11 cellular contexts compared by ENCODE assay signal in the genomic region with DNA sequence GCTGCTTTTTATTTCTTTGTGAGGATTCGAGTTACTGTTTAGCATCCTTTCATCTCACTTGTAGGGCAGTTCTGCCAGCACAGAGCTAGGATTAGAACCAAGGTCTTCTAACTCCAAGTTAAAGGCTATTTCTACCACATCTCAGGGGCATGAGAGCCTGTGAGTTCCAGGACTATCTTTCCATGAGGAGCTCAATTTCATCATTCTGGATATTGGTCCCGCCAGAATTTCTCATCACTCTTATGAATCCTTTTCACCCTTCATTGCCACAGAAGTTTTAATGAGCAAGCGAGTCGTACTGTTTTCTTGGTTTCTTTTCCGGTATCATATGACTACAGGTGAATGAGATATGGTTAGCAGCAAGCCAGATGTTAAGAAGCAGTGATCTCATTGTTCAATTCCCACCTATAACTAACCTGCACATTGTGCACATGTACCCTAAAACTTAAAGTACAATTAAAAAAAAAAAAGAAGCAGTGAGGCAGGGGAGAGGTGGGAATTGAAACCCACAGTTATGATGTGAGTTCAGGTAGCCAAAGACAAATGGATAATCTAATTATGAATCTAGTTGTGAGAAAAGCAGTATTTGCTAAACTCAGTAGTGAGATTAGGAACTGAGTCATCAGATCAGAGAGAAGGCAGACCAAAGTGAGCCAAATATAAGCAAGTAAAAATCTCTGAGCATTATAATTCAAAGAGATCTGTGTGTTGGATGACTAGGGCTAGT.
DNase-seq lines count a peak whose midpoint lies in the region; ATAC-seq and TF ChIP-seq lines count a peak whose summit lies in the region.
"Had no signal": no experiment of that assay in that cellular context is flagged by ENCODE, and none has a peak within 500 bp of the region (broad histone marks: within the 10 kb centered on the region; RNA-seq: fewer than 3 reads in every experiment).

No MANE protein-coding gene starts in this region.

- no peak for TF ChIP-seq POLR2A in esophagus squamous epithelium (IDR thresholded peaks at IDR 0.05)

- WGBS in esophagus squamous epithelium, 2 donors = 72 to 82% methylated on average over 5 of the region's 5 CpGs

- DNase-seq in GM10248 (ENCODE audit: extremely low spot score) (peak; percentile 40), NCI-H1417 treated with DMSO at 0.1 percent for 48 hours (lab: John Stamatoyannopoulos, UW) (no peak), NCI-H2081 (lab: John Stamatoyannopoulos, UW) (no peak), UCSD-AML1 (lab: John Stamatoyannopoulos, UW; ENCODE audit: unreplicated experiment) (no peak), esophagus squamous epithelium (lab: John Stamatoyannopoulos, UW) (no peak)
- DNase-seq: C1 segment of cervical spinal cord, NCI-H1048 had no signal

- CTCF ChIA-PET in GM10248 (lab: Yijun Ruan, JAX) = interaction anchor here (0.8 to 4.0 kb wide), 12 partner anchors 13 to 292 kb away, joined by 3 to 19 read pairs (median 3); no protein-coding TSS in a partner anchor

- ATAC-seq in GM19025 (IDR thresholded peaks at IDR 0.05; ENCODE audit: low read depth, unreplicated experiment) (peak; percentile 77), HG02642 (IDR thresholded peaks at IDR 0.05; ENCODE audit: poor library complexity, unreplicated experiment) (peak; percentile 87), HG03521 (IDR thresholded peaks at IDR 0.05; ENCODE audit: unreplicated experiment) (peak; percentile 80)

- no peaks in the 10 kb centered on the region for H3K9me3 ChIP-seq in esophagus squamous epithelium
- H3K9me3 ChIP-seq: SJSA1 had no signal

- no peaks in the 10 kb centered on the region for H3K4me1 ChIP-seq in esophagus squamous epithelium
- H3K4me1 ChIP-seq: SJSA1 had no signal

- H3K4me3 ChIP-seq in esophagus squamous epithelium = no peak overlapping the region
- H3K4me3 ChIP-seq: SJSA1 had no signal

- TF ChIP-seq CTCF in GM10248 (IDR thresholded peaks at IDR 0.05; ENCODE audit: control extremely low read depth, extremely low read depth, low read depth, missing control alignments) (no peak), esophagus squamous epithelium (IDR thresholded peaks at IDR 0.05) (no peak)

- no peak overlapping the region for H3K27ac ChIP-seq in esophagus squamous epithelium
- H3K27ac ChIP-seq: SJSA1 had no signal

- POLR2A ChIA-PET in GM10248 (lab: Yijun Ruan, JAX) = no interaction called here

- peaks cover 0 to 12% (median 0%) of the 10 kb centered on the region in 4 donors for H3K27me3 ChIP-seq in esophagus squamous epithelium
- H3K27me3 ChIP-seq: SJSA1 had no signal

- intact Hi-C loops in esophagus squamous epithelium (cut with DNase I) = no loop called here

- no peaks in the 10 kb centered on the region for H3K36me3 ChIP-seq in esophagus squamous epithelium
- H3K36me3 ChIP-seq: SJSA1 had no signal
